In the genomic region with DNA sequence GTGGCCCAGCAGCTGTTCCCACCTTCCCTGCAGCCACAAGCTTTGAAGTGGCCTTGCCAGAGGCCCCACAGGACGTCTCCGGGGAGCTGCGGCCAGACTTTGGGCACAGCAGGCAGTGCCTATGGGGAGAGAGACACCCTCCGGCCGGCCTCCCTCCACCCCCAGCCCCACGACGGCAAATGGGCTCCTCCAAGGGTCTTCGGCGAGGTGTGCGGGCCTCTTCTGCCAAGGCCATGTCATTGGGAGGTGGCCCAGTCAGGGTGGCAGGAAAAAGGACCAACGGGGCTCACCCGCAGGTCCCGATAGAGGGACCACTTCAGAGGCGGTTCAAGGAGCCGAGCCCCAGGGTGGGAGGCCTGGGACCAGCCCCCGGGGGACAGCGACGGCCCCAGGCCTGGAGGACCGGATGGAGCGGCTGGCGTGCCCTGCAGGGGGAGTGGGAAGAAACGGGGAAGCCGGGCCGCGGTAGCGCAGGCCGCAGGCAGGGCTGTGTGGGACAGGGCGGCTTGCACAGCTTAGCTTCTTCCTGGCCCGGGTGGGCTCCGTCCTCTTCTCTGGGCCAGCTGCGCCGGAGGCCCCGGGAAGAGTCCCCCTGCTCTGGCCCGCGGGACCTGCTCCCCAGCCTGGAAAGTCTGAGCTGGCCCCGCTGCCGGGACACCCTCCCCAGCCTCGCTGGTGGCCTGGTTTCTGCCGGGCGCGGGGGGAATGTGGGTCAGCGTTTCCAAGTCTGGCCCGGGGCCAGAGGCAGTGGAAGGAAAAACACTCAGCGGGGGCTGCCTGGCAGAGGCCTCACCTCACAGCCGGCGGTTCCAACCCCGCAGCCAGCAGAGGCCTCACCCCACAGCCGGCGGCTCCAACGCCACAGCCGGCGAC, we compare ENCODE assay signal across 8 cellular contexts. TPM values are rescaled to one million over a fixed set of nuclear protein-coding genes. Genes with fewer than 3 reads are reported as not detected.
A peak's percentile ranks its signal among the peaks of the same experiment; 100 is the strongest.
DNase-seq lines count a peak whose midpoint lies in the region; ATAC-seq, FAIRE-seq and TF ChIP-seq lines count a peak whose summit lies in the region.

No MANE protein-coding gene starts in this region.

- H2AFZ ChIP-seq in endothelial cell of umbilical vein (ENCODE audit: low read depth, low read length): no peak overlapping the region

- no peaks in the 10 kb centered on the region for H3K36me3 ChIP-seq in endothelial cell of umbilical vein (ENCODE audit: control insufficient read depth in 2 of 2, extremely low read depth in 1 of 2, insufficient read depth in 2 of 2, low read length in 2 of 2)

- H3K79me2 ChIP-seq in endothelial cell of umbilical vein (ENCODE audit: control insufficient read depth, insufficient read depth, low read length): no peaks in the 10 kb centered on the region

- intact Hi-C loops in endothelial cell of umbilical vein (cut with micrococcal nuclease): no loop called here
- intact Hi-C loops in CD4-positive, alpha-beta T cell (cut with DNase I, micrococcal nuclease): no loop called here

- no peak overlapping the region for H3K4me2 ChIP-seq in endothelial cell of umbilical vein (ENCODE audit: insufficient read depth, low read length)

- H3K4me1 Mint-ChIP-seq in CD4-positive, alpha-beta T cell (ENCODE audit: low read depth): peaks cover 8% of the 10 kb centered on the region

- dilution Hi-C loops in endothelial cell of umbilical vein (cut with MboI; ENCODE audit: extremely low pct_ligation_motif_present, low sequenced_read_pairs): no loop called here

- no peak overlapping the region for H3K9ac ChIP-seq in endothelial cell of umbilical vein (replicated peaks; ENCODE audit: extremely low read depth, insufficient read depth, low read length)

- ATAC-seq in CD4-positive, alpha-beta T cell (ENCODE audit: poor library complexity): no peak
- ATAC-seq in GM19467 (IDR thresholded peaks at IDR 0.05; ENCODE audit: unreplicated experiment): no peak

- H3K27me3 ChIP-seq in endothelial cell of umbilical vein (ENCODE audit: control insufficient read depth in 2 of 2, insufficient read depth in 2 of 2, low read length in 2 of 2): no peaks in the 10 kb centered on the region
- H3K27me3 ChIP-seq in CD4-positive, alpha-beta T cell (ENCODE audit: control insufficient read depth, insufficient read depth, low read length): no peaks in the 10 kb centered on the region

- no peak for FAIRE-seq in endothelial cell of umbilical vein (lab: Jason Lieb, UNC)

- POLR2A ChIA-PET in endothelial cell of umbilical vein (lab: Charles Lee): no interaction called here
- POLR2A ChIA-PET in CD4-positive, alpha-beta T cell (lab: Charles Lee): no interaction called here

- no peak overlapping the region for H3K4me3 ChIP-seq in endothelial cell of umbilical vein (replicated peaks in 1 of 3; ENCODE audit: insufficient read depth in 1 of 3, low read depth in 1 of 3, low read length in 3 of 3)

- DNase-seq in stimulated activated CD4-positive, alpha-beta T cell treated with anti-CD3 and anti-CD28 coated beads, Interleukin-4, amount 100 ng/mL, for 1 hour: peak; percentile 1
- DNase-seq in stimulated activated CD4-positive, alpha-beta T cell treated with anti-CD3 and anti-CD28 coated beads, Interleukin-4, amount 100 ng/mL, for 24 hours: no peak
- DNase-seq in endothelial cell of umbilical vein (ENCODE audit: low read depth, low spot score): peak; percentile 31
- DNase-seq in myocyte (ENCODE audit: low read depth): peak; percentile 75
- DNase-seq in CD4-positive, alpha-beta T cell: no peak
- no peak for DNase-seq in NCI-H510A (lab: John Stamatoyannopoulos, UW)
- DNase-seq in NCI-H2196 (lab: John Stamatoyannopoulos, UW; ENCODE audit: unreplicated experiment): no peak

- H3K36me3 Mint-ChIP-seq in CD4-positive, alpha-beta T cell (ENCODE audit: low read depth): peaks cover 5% of the 10 kb centered on the region

- no peak overlapping the region for H3K27ac ChIP-seq in endothelial cell of umbilical vein (ENCODE audit: insufficient read depth, low read depth, low read length)
- H3K27ac ChIP-seq in CD4-positive, alpha-beta T cell (ENCODE audit: low read depth, low read length): no peak overlapping the region

- H3K9me1 ChIP-seq in endothelial cell of umbilical vein (replicated peaks; ENCODE audit: control insufficient read depth, extremely low read depth, insufficient read depth, low read length): no peaks in the 10 kb centered on the region

- H3K9me3 Mint-ChIP-seq in CD4-positive, alpha-beta T cell: no peaks in the 10 kb centered on the region

- no peak overlapping the region for H3K27ac Mint-ChIP-seq in CD4-positive, alpha-beta T cell

- TF ChIP-seq CTCF in endothelial cell of umbilical vein (IDR thresholded peaks at IDR 0.05; ENCODE audit: extremely low read depth in 1 of 2, insufficient read depth in 1 of 2, low read depth in 1 of 2, low read length in 2 of 2): no peak
- no peak for TF ChIP-seq CTCF in CD4-positive, alpha-beta T cell (IDR thresholded peaks at IDR 0.05)

- BruUV-seq in endothelial cell of umbilical vein (replicated peaks; lab: Mats Ljungman, UMichigan): no TSS peak

- no peak for TF ChIP-seq POLR2A in endothelial cell of umbilical vein (IDR thresholded peaks at IDR 0.05; ENCODE audit: low read depth, low read length)

- H4K20me1 ChIP-seq in endothelial cell of umbilical vein (replicated peaks; ENCODE audit: control insufficient read depth, extremely low read depth, insufficient read depth, low read length): no peaks in the 10 kb centered on the region

- CTCF ChIA-PET in endothelial cell of umbilical vein (lab: Charles Lee): interaction anchor here (1.1 kb wide), 1 partner anchor 11 kb away, joined by 3 read pairs; no protein-coding TSS in a partner anchor
- CTCF ChIA-PET in CD4-positive, alpha-beta T cell (lab: Charles Lee): no interaction called here

- no peak overlapping the region for H3K4me3 Mint-ChIP-seq in CD4-positive, alpha-beta T cell

- peaks cover 6% of the 10 kb centered on the region for H3K4me1 ChIP-seq in endothelial cell of umbilical vein (ENCODE audit: control insufficient read depth, extremely low read depth, insufficient read depth, low read length)

- no peaks in the 10 kb centered on the region for H3K9me3 ChIP-seq in endothelial cell of umbilical vein (replicated peaks; ENCODE audit: control insufficient read depth, insufficient read depth, low read length)
- no peaks in the 10 kb centered on the region for H3K9me3 ChIP-seq in CD4-positive, alpha-beta T cell (ENCODE audit: control insufficient read depth, low read length)

- no peaks in the 10 kb centered on the region for H3K27me3 Mint-ChIP-seq in CD4-positive, alpha-beta T cell

TF ChIP-seq in endothelial cell of umbilical vein, 7 proteins besides CTCF, POLR2A, EP300 and RAD21:
- TF ChIP-seq POLR2AphosphoS5 (IDR thresholded peaks at IDR 0.05; ENCODE audit: insufficient read depth, low read depth, low read length): no peak
- TF ChIP-seq FOS (IDR thresholded peaks at IDR 0.05; ENCODE audit: borderline replicate concordance, insufficient read depth, low read length): no peak
- TF ChIP-seq EZH2 (IDR thresholded peaks at IDR 0.05; ENCODE audit: borderline replicate concordance, low read depth, low read length, severe bottlenecking): no peak
- no peak for TF ChIP-seq MYC (IDR thresholded peaks at IDR 0.05; ENCODE audit: low read depth, low read length)
- no peak for TF ChIP-seq GATA2 (IDR thresholded peaks at IDR 0.05; ENCODE audit: insufficient read depth, insufficient read length, low read depth, low read length)
- TF ChIP-seq, protein P1, sequence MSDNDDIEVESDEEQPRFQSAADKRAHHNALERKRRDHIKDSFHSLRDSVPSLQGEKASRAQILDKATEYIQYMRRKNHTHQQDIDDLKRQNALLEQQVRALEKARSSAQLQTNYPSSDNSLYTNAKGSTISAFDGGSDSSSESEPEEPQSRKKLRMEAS (IDR thresholded peaks at IDR 0.05; ENCODE audit: insufficient read depth, insufficient read length): no peak
- no peak for TF ChIP-seq JUN (IDR thresholded peaks at IDR 0.05; ENCODE audit: borderline replicate concordance, insufficient read depth, insufficient read length, low read depth)

RNA-seq across cellular contexts. Expression of a gene that starts 21.9 kb away (rescaled TPM):
- total RNA-seq in endothelial cell of umbilical vein (not detected in 2 replicates), myocyte (0.47 and 3.7 TPM in 2 replicates)
- polyA plus RNA-seq in endothelial cell of umbilical vein: 0.04 and 0.10 TPM in 2 replicates
- polyA plus RNA-seq in endothelial cell of umbilical vein (2011; cell fraction: cytosol; rRNA removed): not detected in 2 replicates
- not detected in 2 replicates for polyA plus RNA-seq in endothelial cell of umbilical vein (2011; cell fraction: nucleus; rRNA removed)
- not detected in 2 replicates for polyA plus RNA-seq in endothelial cell of umbilical vein (2012)
- polyA minus RNA-seq in endothelial cell of umbilical vein: 0.13 TPM in 1 of 2 replicates, not detected in the other
- polyA minus RNA-seq in endothelial cell of umbilical vein (2011; cell fraction: cytosol; rRNA and poly(A)+ RNA removed): not detected
- 0.72 and 1.2 TPM in 2 replicates for polyA minus RNA-seq in endothelial cell of umbilical vein (2011; cell fraction: nucleus; rRNA and poly(A)+ RNA removed)
- polyA plus RNA-seq in myocyte (2012): 4.1 TPM
- 10 to 100 TPM; 12.8 to 15.7 TPM for total RNA-seq in CD4-positive, alpha-beta T cell

RNA-seq across cellular contexts. Expression of a gene that starts 54.7 kb away (rescaled TPM):
- 155 and 165 TPM in 2 replicates for total RNA-seq in endothelial cell of umbilical vein
- 167 and 314 TPM in 2 replicates for polyA plus RNA-seq in endothelial cell of umbilical vein
- 124 and 169 TPM in 2 replicates for polyA plus RNA-seq in endothelial cell of umbilical vein (2011; cell fraction: cytosol; rRNA removed)
- polyA plus RNA-seq in endothelial cell of umbilical vein (2011; cell fraction: nucleus; rRNA removed): 196 and 256 TPM in 2 replicates
- 85.0 and 104 TPM in 2 replicates for polyA plus RNA-seq in endothelial cell of umbilical vein (2012)
- polyA minus RNA-seq in endothelial cell of umbilical vein: 116 and 118 TPM in 2 replicates
- 109 TPM for polyA minus RNA-seq in endothelial cell of umbilical vein (2011; cell fraction: cytosol; rRNA and poly(A)+ RNA removed)
- polyA minus RNA-seq in endothelial cell of umbilical vein (2011; cell fraction: nucleus; rRNA and poly(A)+ RNA removed): 50.4 and 95.0 TPM in 2 replicates
- total RNA-seq in myocyte: 179 and 259 TPM in 2 replicates
- polyA plus RNA-seq in myocyte (2012): 182 TPM
- total RNA-seq in CD4-positive, alpha-beta T cell: 100 to 1,000 TPM; 132 to 148 TPM

Comparison
In these comparisons a context has a peak if more than half of its experiments do, and no peak if none do; other contexts are left out.
1. DNase-seq: peak in stimulated activated CD4-positive, alpha-beta T cell treated with anti-CD3 and anti-CD28 coated beads, Interleukin-4, amount 100 ng/mL, for 1 hour (single experiment), endothelial cell of umbilical vein (single experiment) and myocyte (single experiment); none in stimulated activated CD4-positive, alpha-beta T cell treated with anti-CD3 and anti-CD28 coated beads, Interleukin-4, amount 100 ng/mL, for 24 hours (single experiment), CD4-positive, alpha-beta T cell (0 of 10), NCI-H510A (single experiment) and NCI-H2196 (single experiment).